In the genomic region with DNA sequence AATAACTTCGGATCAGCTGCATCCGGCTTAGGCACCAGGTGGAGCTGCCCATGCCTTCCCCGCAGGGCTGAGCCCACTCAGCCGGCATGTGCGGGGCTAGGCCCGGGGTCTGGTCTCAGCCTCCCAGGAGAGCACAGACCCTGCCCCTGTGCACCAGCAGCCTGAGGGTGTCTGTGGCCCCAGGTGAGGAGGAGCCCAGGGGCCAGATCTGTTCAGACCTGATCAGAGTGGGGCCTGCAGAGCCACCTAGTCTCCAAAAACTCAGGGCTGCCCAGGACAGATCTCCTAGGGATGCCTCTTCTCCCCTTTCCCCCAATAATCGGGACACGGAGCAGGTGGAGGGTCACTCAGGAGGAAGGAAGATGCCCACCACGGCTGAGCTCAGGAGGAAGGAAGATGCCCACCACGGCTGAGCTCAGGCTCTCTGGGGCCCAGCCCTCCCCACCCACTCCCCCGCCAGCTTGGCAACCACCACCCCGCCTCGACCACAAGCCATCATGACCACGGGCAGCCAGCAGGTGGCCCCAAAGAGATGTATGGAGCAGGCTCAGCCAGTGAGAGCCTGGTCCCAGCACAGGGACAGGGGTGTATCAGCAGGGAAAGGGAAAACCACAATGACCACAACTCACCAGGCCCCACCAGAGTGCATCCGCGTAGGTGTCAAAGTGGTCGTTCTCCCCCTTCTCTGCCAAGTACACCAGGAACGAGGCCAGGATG, we compare ENCODE assay signal across 1 cellular context.
TF ChIP-seq lines count a peak whose summit lies in the region.

No MANE protein-coding gene starts in this region.

TF ChIP-seq in A549, 52 proteins besides CTCF, POLR2A, EP300 and RAD21 (continued from another document):
- TF ChIP-seq HEYL (CRISPR knock-in tag; IDR thresholded peaks at IDR 0.05) (no peak), ZSCAN20 (CRISPR knock-in tag; IDR thresholded peaks at IDR 0.05) (no peak), JUN (IDR thresholded peaks at IDR 0.05) (no peak), MAX (IDR thresholded peaks at IDR 0.05) (no peak)
